ENCODE assay signal across 22 cellular contexts in the genomic region with DNA sequence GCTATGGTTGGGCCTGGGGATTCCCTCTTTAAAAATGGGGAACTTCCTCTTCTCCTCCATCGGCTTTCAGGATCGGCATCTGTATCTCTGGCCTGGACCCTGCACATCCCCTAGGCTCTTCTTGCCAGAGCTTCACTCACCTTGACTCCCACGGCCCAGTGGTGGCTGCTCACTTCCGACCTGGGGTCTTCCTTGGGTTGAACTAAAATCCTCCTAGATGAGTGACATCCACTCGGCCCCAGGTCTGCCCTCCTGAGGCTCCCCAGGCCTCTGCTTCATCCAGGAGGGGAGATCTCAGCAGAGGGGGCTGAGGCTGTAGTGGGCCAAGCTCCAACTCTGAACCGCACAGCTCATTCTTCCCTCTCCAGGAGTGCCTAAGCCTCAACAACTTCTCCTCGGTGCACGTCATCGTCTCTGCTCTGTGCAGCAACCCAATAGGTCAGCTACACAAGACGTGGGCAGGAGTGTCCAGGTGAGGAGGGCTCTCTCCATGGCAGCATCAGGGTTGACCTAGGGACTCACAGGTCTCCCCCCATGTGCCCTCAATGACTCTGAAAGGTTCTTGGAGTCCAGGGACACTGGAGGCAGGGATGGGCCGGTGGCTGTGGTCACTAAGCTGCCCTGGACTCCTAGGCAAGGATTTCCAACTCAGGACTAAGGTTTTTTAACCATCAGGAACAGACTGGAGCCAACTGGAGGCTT. TPM values are rescaled to one million over a fixed set of nuclear protein-coding genes. Genes with fewer than 3 reads are reported as not detected.
DNase-seq lines count a peak whose midpoint lies in the region; ATAC-seq and TF ChIP-seq lines count a peak whose summit lies in the region.
"Had no signal": no experiment of that assay in that cellular context is flagged by ENCODE, and none has a peak within 500 bp of the region (broad histone marks: within the 10 kb centered on the region; RNA-seq: fewer than 3 reads in every experiment).

No MANE protein-coding gene starts in this region.

- no peak overlapping the region for H3K4me3 Mint-ChIP-seq in activated CD8-positive, alpha-beta memory T cell treated with anti-CD3 and anti-CD28 coated beads, Interleukin-2, amount 10 ng/mL, durations not matched to agents 7 days and 5 days
- no peak overlapping the region for H3K4me3 Mint-ChIP-seq in CD4-positive, alpha-beta memory T cell
- no peak overlapping the region for H3K4me3 Mint-ChIP-seq in activated T-helper 17 cell treated with anti-CD3 and anti-CD28 coated beads, Interleukin-2, amount 50 U/mL, for 72 hours
- no peak overlapping the region for H3K4me3 Mint-ChIP-seq in natural killer cell

- H3K4me1 ChIP-seq in CD4-positive, alpha-beta memory T cell (ENCODE audit: insufficient read depth, low read length) = peaks cover 43% of the 10 kb centered on the region
- H3K4me1 ChIP-seq in lower lobe of right lung = no peaks in the 10 kb centered on the region

- no peak for DNase-seq in activated CD8-positive, alpha-beta memory T cell treated with anti-CD3 and anti-CD28 coated beads, Interleukin-2, amount 10 ng/mL, durations not matched to agents 7 days and 5 days
- no peak for DNase-seq in activated CD8-positive, alpha-beta memory T cell treated with anti-CD3 and anti-CD28 coated beads for 24 hours
- no peak for DNase-seq in CD4-positive, alpha-beta memory T cell
- DNase-seq in natural killer cell (no peak), HUDEP-2 (lab: John Stamatoyannopoulos, UW; ENCODE audit: unreplicated experiment in 76 of 76) (no peak), lower lobe of right lung (no peak), glomerular visceral epithelial cell (ENCODE audit: extremely low spot score) (no peak)
- DNase-seq: ACHN; glutamatergic neuron; NCI-H1694; OCI-M1; Right ventricle myocardium superior; stimulated activated naive CD4-positive, alpha-beta T cell treated with Interleukin-2 at 50 U/mL for 16 hours had no signal

- no peak overlapping the region for H3K4me3 ChIP-seq in CD4-positive, alpha-beta memory T cell (ENCODE audit: low read length in 2 of 2)
- H3K4me3 ChIP-seq in lower lobe of right lung = no peak overlapping the region
- H3K4me3 ChIP-seq: K562, left lung, skin epidermis had no signal

- H3K27me3 ChIP-seq in CD4-positive, alpha-beta memory T cell (ENCODE audit: insufficient read depth, low read length) = no peaks in the 10 kb centered on the region
- no peaks in the 10 kb centered on the region for H3K27me3 ChIP-seq in lower lobe of right lung (ENCODE audit: low read depth)
- H3K27me3 ChIP-seq: left lung had no signal

- POLR2A ChIA-PET in CD4-positive, alpha-beta memory T cell (lab: Charles Lee; ENCODE audit: partially characterized antibody) = interaction anchor here (0.7 to 4.6 kb wide), 4 partner anchors 11 to 155 kb away, joined by 3 to 76 read pairs (median 3); no protein-coding TSS in a partner anchor

- no peak for ATAC-seq in activated CD8-positive, alpha-beta memory T cell treated with anti-CD3 and anti-CD28 coated beads, Interleukin-2, amount 10 ng/mL, durations not matched to agents 7 days and 5 days
- no peak for ATAC-seq in activated T-helper 17 cell treated with anti-CD3 and anti-CD28 coated beads, Interleukin-2, amount 50 U/mL, for 72 hours (replicated peaks)
- ATAC-seq in natural killer cell = no peak
- ATAC-seq in lower lobe of right lung = no peak
- ATAC-seq: K562, left lung had no signal

- TF ChIP-seq CTCF in natural killer cell (IDR thresholded peaks at IDR 0.05) = no peak
- TF ChIP-seq CTCF in lower lobe of right lung (IDR thresholded peaks at IDR 0.05) = no peak

- no peaks in the 10 kb centered on the region for H3K9me3 Mint-ChIP-seq in activated CD8-positive, alpha-beta memory T cell treated with anti-CD3 and anti-CD28 coated beads, Interleukin-2, amount 10 ng/mL, durations not matched to agents 7 days and 5 days (ENCODE audit: low read depth)
- H3K9me3 Mint-ChIP-seq in CD4-positive, alpha-beta memory T cell = no peaks in the 10 kb centered on the region
- no peaks in the 10 kb centered on the region for H3K9me3 Mint-ChIP-seq in activated T-helper 17 cell treated with anti-CD3 and anti-CD28 coated beads, Interleukin-2, amount 50 U/mL, for 72 hours
- no peaks in the 10 kb centered on the region for H3K9me3 Mint-ChIP-seq in natural killer cell
- H3K9me3 Mint-ChIP-seq: activated T-helper 2 cell treated with anti-CD3 and anti-CD28 coated beads, Interferon-gamma antibody, Interleukin-2, Interleukin-4, amounts not matched to agents 10 μg/mL and 5 μg/mL and 100 μg/mL, durations not matched to agents 14 hours and 24 hours and 36 hours had no signal

- peaks cover 33% of the 10 kb centered on the region for H3K36me3 ChIP-seq in CD4-positive, alpha-beta memory T cell (ENCODE audit: insufficient read depth, low read length)
- peaks cover 56% of the 10 kb centered on the region for H3K36me3 ChIP-seq in lower lobe of right lung

- H3K27ac ChIP-seq in CD4-positive, alpha-beta memory T cell (ENCODE audit: low read depth, low read length) = peak overlapping the region; percentile 82
- no peak overlapping the region for H3K27ac ChIP-seq in lower lobe of right lung

- CTCF ChIA-PET in activated CD8-positive, alpha-beta memory T cell treated with anti-CD3 and anti-CD28 coated beads, Interleukin-2, amount 10 ng/mL, durations not matched to agents 7 days and 5 days (lab: Charles Lee) = interaction anchor here (1.3 to 1.5 kb wide), 2 partner anchors 22 to 24 kb away, joined by 3 read pairs; no protein-coding TSS in a partner anchor
- CTCF ChIA-PET in CD4-positive, alpha-beta memory T cell (lab: Charles Lee; ENCODE audit: partially characterized antibody) = interaction anchor here (1.1 to 1.3 kb wide), 2 partner anchors 10 to 103 kb away, joined by 3 read pairs; no protein-coding TSS in a partner anchor

- H3K27ac Mint-ChIP-seq in activated CD8-positive, alpha-beta memory T cell treated with anti-CD3 and anti-CD28 coated beads, Interleukin-2, amount 10 ng/mL, durations not matched to agents 7 days and 5 days = peak overlapping the region; percentile 100
- H3K27ac Mint-ChIP-seq in CD4-positive, alpha-beta memory T cell = peak overlapping the region; percentile 98 to 100 (median 100)
- peak overlapping the region; percentile 98 for H3K27ac Mint-ChIP-seq in activated T-helper 17 cell treated with anti-CD3 and anti-CD28 coated beads, Interleukin-2, amount 50 U/mL, for 72 hours
- H3K27ac Mint-ChIP-seq in natural killer cell = peak overlapping the region; percentile 100

- H3K36me3 Mint-ChIP-seq in activated CD8-positive, alpha-beta memory T cell treated with anti-CD3 and anti-CD28 coated beads, Interleukin-2, amount 10 ng/mL, durations not matched to agents 7 days and 5 days = peaks cover 34% of the 10 kb centered on the region
- peaks cover 44% of the 10 kb centered on the region in 2 donors for H3K36me3 Mint-ChIP-seq in CD4-positive, alpha-beta memory T cell
- peaks cover 35% of the 10 kb centered on the region for H3K36me3 Mint-ChIP-seq in activated T-helper 17 cell treated with anti-CD3 and anti-CD28 coated beads, Interleukin-2, amount 50 U/mL, for 72 hours (ENCODE audit: low read depth)
- no peaks in the 10 kb centered on the region for H3K36me3 Mint-ChIP-seq in natural killer cell

- peaks cover 39% of the 10 kb centered on the region for H3K4me1 Mint-ChIP-seq in activated CD8-positive, alpha-beta memory T cell treated with anti-CD3 and anti-CD28 coated beads, Interleukin-2, amount 10 ng/mL, durations not matched to agents 7 days and 5 days
- peaks cover 21 to 54% (median 37%) of the 10 kb centered on the region in 4 donors for H3K4me1 Mint-ChIP-seq in CD4-positive, alpha-beta memory T cell
- peaks cover 18% of the 10 kb centered on the region for H3K4me1 Mint-ChIP-seq in activated T-helper 17 cell treated with anti-CD3 and anti-CD28 coated beads, Interleukin-2, amount 50 U/mL, for 72 hours
- H3K4me1 Mint-ChIP-seq in natural killer cell = peaks cover 24 to 34% of the 10 kb centered on the region in 2 donors

- H3K27me3 Mint-ChIP-seq in activated CD8-positive, alpha-beta memory T cell treated with anti-CD3 and anti-CD28 coated beads, Interleukin-2, amount 10 ng/mL, durations not matched to agents 7 days and 5 days = no peaks in the 10 kb centered on the region
- H3K27me3 Mint-ChIP-seq in CD4-positive, alpha-beta memory T cell = no peaks in the 10 kb centered on the region
- no peaks in the 10 kb centered on the region for H3K27me3 Mint-ChIP-seq in activated T-helper 17 cell treated with anti-CD3 and anti-CD28 coated beads, Interleukin-2, amount 50 U/mL, for 72 hours
- H3K27me3 Mint-ChIP-seq in natural killer cell (ENCODE audit: low read depth in 2 of 2) = no peaks in the 10 kb centered on the region

- H3K9me3 ChIP-seq in CD4-positive, alpha-beta memory T cell (ENCODE audit: control insufficient read depth in 1 of 2, low read length in 2 of 2) = no peaks in the 10 kb centered on the region
- H3K9me3 ChIP-seq in lower lobe of right lung = no peaks in the 10 kb centered on the region
- H3K9me3 ChIP-seq: left lung had no signal

- intact Hi-C loops in CD4-positive, alpha-beta memory T cell (cut with micrococcal nuclease) = loop anchor here (10.0 kb wide), 1 partner anchor 141 kb away; a partner anchor contains a TSS
- intact Hi-C loops in natural killer cell (cut with micrococcal nuclease) = no loop called here
- intact Hi-C loops in lower lobe of right lung (cut with DNase I) = no loop called here

RNA-seq across cellular contexts. Expression of a gene that starts 3.3 kb away (rescaled TPM):
- total RNA-seq in activated CD8-positive, alpha-beta memory T cell treated with anti-CD3 and anti-CD28 coated beads, Interleukin-2, amount 10 ng/mL, durations not matched to agents 7 days and 5 days = 10 to 100 TPM; 15.5 to 30.8 TPM
- 1 to 10 TPM; 7.2 to 9.8 TPM for total RNA-seq in CD4-positive, alpha-beta memory T cell
- 10 to 100 TPM; 58.3 to 64.9 TPM for polyA plus RNA-seq in CD4-positive, alpha-beta memory T cell
- total RNA-seq in activated T-helper 17 cell treated with anti-CD3 and anti-CD28 coated beads, Interleukin-2, amount 50 U/mL, for 72 hours = 10 to 100 TPM in 1 of 2 donors, 1 to 10 TPM in 1; 4.1 to 10.4 TPM
- 10 to 100 TPM; 11.6 to 14.5 (median 12.7) TPM for total RNA-seq in natural killer cell
- 1.9 TPM for total RNA-seq in lower lobe of right lung
- total RNA-seq: astrocyte, fibroblast of lung, H1, K562, pulmonary artery endothelial cell, Right ventricle myocardium superior had no signal
- polyA plus RNA-seq: fibroblast of lung, H1, K562 had no signal

RNA-seq across cellular contexts. Expression of a gene that starts 56.8 kb away (rescaled TPM):
- total RNA-seq in activated CD8-positive, alpha-beta memory T cell treated with anti-CD3 and anti-CD28 coated beads, Interleukin-2, amount 10 ng/mL, durations not matched to agents 7 days and 5 days = 1 to 10 TPM; 2.9 to 3.0 TPM
- total RNA-seq in CD4-positive, alpha-beta memory T cell = 1 to 10 TPM; 6.4 to 7.4 TPM
- under 1 TPM in 1 of 2 donors, not detected in 1; 0.37 TPM for polyA plus RNA-seq in CD4-positive, alpha-beta memory T cell
- total RNA-seq in activated T-helper 17 cell treated with anti-CD3 and anti-CD28 coated beads, Interleukin-2, amount 50 U/mL, for 72 hours = 1 to 10 TPM in 1 of 2 donors, under 1 TPM in 1; 0.82 to 1.1 TPM
- total RNA-seq in natural killer cell (1 to 10 TPM; 7.4 to 9.1 (median 7.7) TPM), lower lobe of right lung (5.7 TPM)
